Comparison of ENCODE assay signal across 25 cellular contexts in the genomic region with DNA sequence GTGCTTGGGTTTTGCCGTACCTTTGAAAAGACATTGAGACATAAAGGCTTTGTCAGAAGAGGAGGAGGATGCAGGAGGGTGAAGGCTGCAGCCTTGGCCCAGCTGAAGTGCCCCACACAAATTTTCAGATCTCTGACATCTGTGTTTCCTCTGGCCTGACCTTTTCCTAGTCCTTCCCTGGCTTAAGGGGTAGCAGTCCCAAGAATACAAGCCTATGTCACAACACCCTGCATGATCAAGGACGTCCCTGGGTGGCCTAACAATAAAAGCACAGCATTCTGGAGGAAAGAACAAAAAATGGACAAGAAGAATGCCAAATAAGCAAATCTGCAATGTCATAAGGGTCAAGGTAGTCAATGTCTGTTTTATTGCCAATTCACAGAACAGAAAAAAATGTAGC.
DNase-seq lines count a peak whose midpoint lies in the region; ATAC-seq and TF ChIP-seq lines count a peak whose summit lies in the region.
"Had no signal": no experiment of that assay in that cellular context is flagged by ENCODE, and none has a peak within 500 bp of the region (broad histone marks: within the 10 kb centered on the region; RNA-seq: fewer than 3 reads in every experiment).

No MANE protein-coding gene starts in this region.

- no peak for DNase-seq in activated CD4-positive, alpha-beta T cell treated with anti-CD3 and anti-CD28 coated beads, Interleukin-2, amount 10 ng/mL, durations not matched to agents 7 days and 5 days
- DNase-seq in activated CD4-positive, alpha-beta T cell treated with anti-CD3 and anti-CD28 coated beads for 4 hours: no peak
- DNase-seq in PC-3: no peak
- no peak for DNase-seq in effector memory CD4-positive, alpha-beta T cell
- no peak for DNase-seq in osteocyte (ENCODE audit: extremely low spot score, unreplicated experiment)
- DNase-seq in activated gamma-delta T cell treated with Interleukin-2 at 50 U/mL for 16 hours: no peak
- no peak for DNase-seq in H7
- no peak for DNase-seq in NCI-H345 treated with DMSO at 0.1 percent for 48 hours (lab: John Stamatoyannopoulos, UW; ENCODE audit: unreplicated experiment)
- DNase-seq: activated T-cell treated with anti-CD3 and anti-CD28 coated beads, Interleukin-2, amount 50 U/mL, for 72 hours; CD8-positive, alpha-beta memory T cell; cerebellar nuclear complex; DMS53; GDM1; head of caudate nucleus; left cardiac atrium; NCI-H2029 treated with DMSO at 0.1 percent for 48 hours; NCI-H226; NCI-H82; SJCRH30; trophoblast cell had no signal

- H3K9me3 Mint-ChIP-seq in activated CD4-positive, alpha-beta T cell treated with anti-CD3 and anti-CD28 coated beads, Interleukin-2, amount 10 ng/mL, durations not matched to agents 7 days and 5 days: peaks cover 11% of the 10 kb centered on the region
- H3K9me3 Mint-ChIP-seq in osteocyte (ENCODE audit: unreplicated experiment): no peaks in the 10 kb centered on the region
- H3K9me3 Mint-ChIP-seq: activated naive CD4-positive, alpha-beta T cell treated with anti-CD3 and anti-CD28 coated beads, Interleukin-2, amount 50 U/mL, for 72 hours; activated T-cell treated with anti-CD3 and anti-CD28 coated beads, Interleukin-2, amount 50 U/mL, for 72 hours; CD8-positive, alpha-beta memory T cell; GM23338 had no signal

- intact Hi-C loops in PC-3 (cut with micrococcal nuclease): no loop called here

- BruUV-seq in PC-3 (replicated peaks; lab: Mats Ljungman, UMichigan): no TSS peak

- peaks cover 64% of the 10 kb centered on the region for H3K4me1 Mint-ChIP-seq in activated CD4-positive, alpha-beta T cell treated with anti-CD3 and anti-CD28 coated beads, Interleukin-2, amount 10 ng/mL, durations not matched to agents 7 days and 5 days
- H3K4me1 Mint-ChIP-seq in osteocyte (ENCODE audit: unreplicated experiment): peaks cover 81% of the 10 kb centered on the region

- ATAC-seq in PC-3: no peak
- ATAC-seq: activated naive CD4-positive, alpha-beta T cell treated with anti-CD3 and anti-CD28 coated beads, Interleukin-2, amount 50 U/mL, for 72 hours; activated T-cell treated with anti-CD3 and anti-CD28 coated beads, Interleukin-2, amount 50 U/mL, for 72 hours; GM23338; left cardiac atrium had no signal

- H3K4me3 ChIP-seq in PC-3 (ENCODE audit: low read length) (no peak overlapping the region), H7 (ENCODE audit: insufficient read depth, low read depth, low read length) (no peak overlapping the region)
- H3K4me3 ChIP-seq in effector memory CD4-positive, alpha-beta T cell (ENCODE audit: insufficient read depth, low read depth, low read length, poor library complexity, severe bottlenecking): no peak overlapping the region
- H3K4me3 ChIP-seq: GM23338, SJCRH30 had no signal

- no peak overlapping the region for H2AFZ ChIP-seq in PC-3 (ENCODE audit: low read length)
- H2AFZ ChIP-seq: GM23338 had no signal

- H3K79me2 ChIP-seq in PC-3 (ENCODE audit: low read length): no peaks in the 10 kb centered on the region

- H3F3A ChIP-seq in PC-3 (ENCODE audit: low read length, unreplicated experiment): no peaks in the 10 kb centered on the region

- no peaks in the 10 kb centered on the region for H3K27me3 Mint-ChIP-seq in activated CD4-positive, alpha-beta T cell treated with anti-CD3 and anti-CD28 coated beads, Interleukin-2, amount 10 ng/mL, durations not matched to agents 7 days and 5 days
- H3K27me3 Mint-ChIP-seq in osteocyte (ENCODE audit: unreplicated experiment): no peaks in the 10 kb centered on the region
- H3K27me3 Mint-ChIP-seq: progenitor cell of endocrine pancreas had no signal

- TF ChIP-seq CTCF in PC-3 (conservative IDR thresholded peaks at IDR 0.05; ENCODE audit: low read depth, low read length) (no peak), osteocyte (IDR thresholded peaks at IDR 0.05) (no peak)

- CTCF ChIA-PET in activated CD4-positive, alpha-beta T cell treated with anti-CD3 and anti-CD28 coated beads, Interleukin-2, amount 10 ng/mL, durations not matched to agents 7 days and 5 days (lab: Charles Lee): interaction anchor here (0.6 to 2.1 kb wide), 3 partner anchors 34 to 175 kb away, joined by 3 to 8 read pairs (median 6); no protein-coding TSS in a partner anchor
- CTCF ChIA-PET in PC-3 (lab: Charles Lee): no interaction called here

- peak overlapping the region; percentile 92 for H3K27ac ChIP-seq in PC-3 (ENCODE audit: low read length)
- H3K27ac ChIP-seq in effector memory CD4-positive, alpha-beta T cell (ENCODE audit: insufficient read depth, low read length, poor library complexity, severe bottlenecking): peak overlapping the region; percentile 27
- H3K27ac ChIP-seq: 22Rv1, epithelial cell of prostate, SJCRH30 had no signal

- H3K27me3 ChIP-seq in PC-3 (ENCODE audit: low read length): no peaks in the 10 kb centered on the region
- H3K27me3 ChIP-seq in effector memory CD4-positive, alpha-beta T cell (replicated peaks; ENCODE audit: control insufficient read depth, insufficient read depth, low read length, poor library complexity, severe bottlenecking): no peaks in the 10 kb centered on the region
- H3K27me3 ChIP-seq in H7 (ENCODE audit: control insufficient read depth, insufficient read depth, low read length): no peaks in the 10 kb centered on the region
- H3K27me3 ChIP-seq: SJCRH30 had no signal

- peak overlapping the region; percentile 90 for H3K27ac Mint-ChIP-seq in activated CD4-positive, alpha-beta T cell treated with anti-CD3 and anti-CD28 coated beads, Interleukin-2, amount 10 ng/mL, durations not matched to agents 7 days and 5 days
- H3K27ac Mint-ChIP-seq in osteocyte (ENCODE audit: unreplicated experiment): peak overlapping the region; percentile 94
- H3K27ac Mint-ChIP-seq: GM23338, progenitor cell of endocrine pancreas had no signal

- POLR2A ChIA-PET in activated CD4-positive, alpha-beta T cell treated with anti-CD3 and anti-CD28 coated beads, Interleukin-2, amount 10 ng/mL, durations not matched to agents 7 days and 5 days (lab: Charles Lee): no interaction called here
- POLR2A ChIA-PET in PC-3 (lab: Charles Lee; ENCODE audit: unreplicated experiment): interaction anchor here (0.5 kb wide), 1 partner anchor 98 kb away, joined by 13 read pairs; no protein-coding TSS in a partner anchor

- H3K4me1 ChIP-seq in PC-3 (ENCODE audit: insufficient read depth, low read length): peaks cover 43% of the 10 kb centered on the region
- peaks cover 8% of the 10 kb centered on the region for H3K4me1 ChIP-seq in effector memory CD4-positive, alpha-beta T cell (ENCODE audit: control insufficient read depth, insufficient read depth, low read length, poor library complexity, severe bottlenecking)

- no peak overlapping the region for H3K4me2 ChIP-seq in PC-3 (ENCODE audit: low read length)
- H3K4me2 ChIP-seq: GM23338 had no signal

- peaks cover 13% of the 10 kb centered on the region for H3K36me3 Mint-ChIP-seq in activated CD4-positive, alpha-beta T cell treated with anti-CD3 and anti-CD28 coated beads, Interleukin-2, amount 10 ng/mL, durations not matched to agents 7 days and 5 days (ENCODE audit: low read depth)
- H3K36me3 Mint-ChIP-seq in osteocyte (ENCODE audit: unreplicated experiment): no peaks in the 10 kb centered on the region
- H3K36me3 Mint-ChIP-seq: activated naive CD4-positive, alpha-beta T cell treated with anti-CD3 and anti-CD28 coated beads, Interleukin-2, amount 50 U/mL, for 72 hours had no signal

- H3K9me3 ChIP-seq in PC-3 (ENCODE audit: low read length): no peaks in the 10 kb centered on the region
- no peaks in the 10 kb centered on the region for H3K9me3 ChIP-seq in effector memory CD4-positive, alpha-beta T cell (ENCODE audit: control insufficient read depth, low read length)
- H3K9me3 ChIP-seq: SJCRH30 had no signal

- H3K4me3 Mint-ChIP-seq in activated CD4-positive, alpha-beta T cell treated with anti-CD3 and anti-CD28 coated beads, Interleukin-2, amount 10 ng/mL, durations not matched to agents 7 days and 5 days: no peak overlapping the region
- no peak overlapping the region for H3K4me3 Mint-ChIP-seq in osteocyte (ENCODE audit: unreplicated experiment)
- H3K4me3 Mint-ChIP-seq: GM23338 had no signal

- H4K20me1 ChIP-seq in PC-3 (ENCODE audit: low read length): no peaks in the 10 kb centered on the region

- no peaks in the 10 kb centered on the region for H3K9me2 ChIP-seq in PC-3 (replicated peaks; ENCODE audit: low read length)

- no peaks in the 10 kb centered on the region for H3K36me3 ChIP-seq in PC-3 (ENCODE audit: low read depth, low read length)
- H3K36me3 ChIP-seq in effector memory CD4-positive, alpha-beta T cell (ENCODE audit: control insufficient read depth, insufficient read depth, low read length): no peaks in the 10 kb centered on the region
- H3K36me3 ChIP-seq in H7 (replicated peaks; ENCODE audit: control insufficient read depth, insufficient read depth, low read length): no peaks in the 10 kb centered on the region
- H3K36me3 ChIP-seq: SJCRH30 had no signal

- H3K9ac ChIP-seq in PC-3 (ENCODE audit: low read length): peak overlapping the region; percentile 50; the same call in 1 of the 2 replicates
